ENCODE assay signal across 3 cellular contexts in genomic region chr10:64771253-64771652, GRCh38.
"Had no signal": no experiment of that assay in that cellular context is flagged by ENCODE, and none has a peak within 500 bp of the region (broad histone marks: within the 10 kb centered on the region; RNA-seq: fewer than 3 reads in every experiment).

No MANE protein-coding gene starts in this region.

- ATAC-seq: GM12878 had no signal

- DNase-seq: GDM1, GF-D8 had no signal

- H3K4me3 ChIP-seq: GM12878 had no signal
